31 cellular contexts compared by ENCODE assay signal in genomic region chr17:45081046-45081703, GRCh38. TPM values are rescaled to one million over a fixed set of nuclear protein-coding genes. Genes with fewer than 3 reads are reported as not detected.
A peak's percentile ranks its signal among the peaks of the same experiment; 100 is the strongest.
DNase-seq lines count a peak whose midpoint lies in the region; ATAC-seq and TF ChIP-seq lines count a peak whose summit lies in the region.
"Had no signal": no experiment of that assay in that cellular context is flagged by ENCODE, and none has a peak within 500 bp of the region (broad histone marks: within the 10 kb centered on the region; RNA-seq: fewer than 3 reads in every experiment).

No MANE protein-coding gene starts in this region.

- no peak overlapping the region for H2AFZ ChIP-seq in IMR-90 (replicated peaks; ENCODE audit: low read length, poor library complexity)

- TF ChIP-seq POLR2A in IMR-90 (IDR thresholded peaks at IDR 0.05; ENCODE audit: low read depth, low read length) = no peak
- no peak for TF ChIP-seq POLR2A in gastrocnemius medialis (IDR thresholded peaks at IDR 0.05)

- no peak overlapping the region; the same call in 1 of the 2 replicates for H3K4me2 ChIP-seq in IMR-90 (ENCODE audit: low read depth, low read length)

- H3K14ac ChIP-seq in IMR-90 (replicated peaks; ENCODE audit: low read depth, low read length) = no peak overlapping the region

- DNase-seq in IMR-90 (no peak), WTC11 (ENCODE audit: low spot score) (no peak), left ventricle myocardium inferior (no peak), gastrocnemius medialis (no peak), kidney glomerular epithelial cell (lab: John Stamatoyannopoulos, UW) (no peak), Caco-2 (no peak), aorta (no peak), type B pancreatic cell (ENCODE audit: extremely low spot score, unreplicated experiment) (no peak)
- DNase-seq: activated CD4-positive, alpha-beta T cell treated with anti-CD3 and anti-CD28 coated beads for 1 hour; activated effector memory CD4-positive, alpha-beta T cell treated with anti-CD3 and anti-CD28 coated beads, Interleukin-2, amount 50 U/mL, for 16 hours; activated T-cell treated with anti-CD3 and anti-CD28 coated beads for 4 hours; body of pancreas; effector memory CD8-positive, alpha-beta T cell; erythroblast; immature natural killer cell; left lung; NCI-H1105; NCI-H2029; NCI-H526 treated with DMSO at 0.1 percent for 48 hours; nephron progenitor cell; ovary; right lobe of liver; stimulated activated CD4-positive, alpha-beta T cell treated with anti-CD3 and anti-CD28 coated beads, Interleukin-12 subunit alpha, Interleukin-12 subunit beta, amount 100 ng/mL, for 4 hours; stimulated activated CD4-positive, alpha-beta T cell treated with anti-CD3 and anti-CD28 coated beads, Interleukin-4, amount 100 ng/mL, for 1 hour; testis; uterus had no signal

- in situ Hi-C loops in IMR-90 (cut with MboI; ENCODE audit: low sequenced_read_pairs) (no loop called here), gastrocnemius medialis (cut with MboI; ENCODE audit: low sequenced_read_pairs in 4 of 4) (no loop called here)

- no peak overlapping the region; the same call in 1 of the 2 replicates for H3K9ac ChIP-seq in IMR-90 (ENCODE audit: low read depth, low read length)

- H3K36me3 Mint-ChIP-seq in WTC11 (peaks cover 45% of the 10 kb centered on the region), Caco-2 (ENCODE audit: insufficient read depth, unreplicated experiment) (peaks cover 68% of the 10 kb centered on the region), type B pancreatic cell (peaks cover 6% of the 10 kb centered on the region)

- H2BK15ac ChIP-seq in IMR-90 (ENCODE audit: low read depth, low read length) = no peak overlapping the region

- CTCF ChIA-PET in IMR-90 (lab: Yijun Ruan, JAX) (no interaction called here), WTC11 (lab: Charles Lee) (interaction anchor here (0.7 to 1.7 kb wide), 2 partner anchors 37 to 54 kb away, joined by 3 to 5 read pairs; partner anchors contain the start of gene ACBD4), Caco-2 (lab: Charles Lee) (no interaction called here)

- peak overlapping the region; percentile 74; the same call in 1 of the 2 replicates for H4K5ac ChIP-seq in IMR-90 (ENCODE audit: low read depth, low read length)

- 79% methylated on average over 4 of the region's 6 CpGs; no CpG with 5 or more reads in 1 of the 2 experiments for whole genome bisulfite sequencing in IMR-90 (ENCODE audit: extremely low coverage in 2 of 2, insufficient read length in 1 of 2), 2 experiments
- 91% methylated on average over 6 of the region's 6 CpGs for WGBS in aorta, 2 donors

- peak overlapping the region; percentile 18 for H3K27ac Mint-ChIP-seq in WTC11
- H3K27ac Mint-ChIP-seq in Caco-2 (ENCODE audit: unreplicated experiment) = no peak overlapping the region
- no peak overlapping the region for H3K27ac Mint-ChIP-seq in type B pancreatic cell
- H3K27ac Mint-ChIP-seq: nephron progenitor cell; T-helper 1 cell treated with Interleukin-12 subunit alpha and Interleukin-12 subunit beta and Interleukin-4 antibody, amounts not matched to agents 30 μg/mL and 1 μg/mL, for 36 hours had no signal

- no peaks in the 10 kb centered on the region for H4K20me1 ChIP-seq in IMR-90 (ENCODE audit: insufficient read depth, low read length)

- peak; percentile 77 for ATAC-seq in IMR-90 (ENCODE audit: low read depth)
- no peak for ATAC-seq in WTC11
- no peak for ATAC-seq in gastrocnemius medialis
- ATAC-seq in aorta (ENCODE audit: low FRiP score) = no peak
- ATAC-seq: body of pancreas; effector memory CD8-positive, alpha-beta T cell; HCT116; K562; left lung; right lobe of liver had no signal

- no peak overlapping the region for H2AK9ac ChIP-seq in IMR-90 (replicated peaks; ENCODE audit: low read depth, low read length, poor library complexity)

- H2AK5ac ChIP-seq in IMR-90 (ENCODE audit: low read depth, low read length) = no peak overlapping the region; the same call in 1 of the 2 replicates

- peaks cover 14% of the 10 kb centered on the region for H3K4me1 ChIP-seq in IMR-90 (ENCODE audit: control insufficient read depth, insufficient read depth, low read length)
- peaks cover 38% of the 10 kb centered on the region for H3K4me1 ChIP-seq in left ventricle myocardium inferior
- H3K4me1 ChIP-seq in gastrocnemius medialis = peaks cover 12 to 16% of the 10 kb centered on the region in 2 donors
- no peaks in the 10 kb centered on the region for H3K4me1 ChIP-seq in Caco-2
- peaks cover 0 to 3% of the 10 kb centered on the region in 2 donors for H3K4me1 ChIP-seq in aorta (ENCODE audit: control insufficient read depth in 1 of 2, insufficient read depth in 2 of 2, low read length in 2 of 2)
- H3K4me1 ChIP-seq: body of pancreas, SJSA1 had no signal

- no peak overlapping the region for H2BK20ac ChIP-seq in IMR-90 (ENCODE audit: low read depth, low read length)

- TF ChIP-seq CTCF in IMR-90 (conservative IDR thresholded peaks at IDR 0.05; ENCODE audit: low read depth, low read length) (no peak), WTC11 (IDR thresholded peaks at IDR 0.05) (no peak), left ventricle myocardium inferior (IDR thresholded peaks at IDR 0.05; ENCODE audit: borderline replicate concordance) (no peak), gastrocnemius medialis (IDR thresholded peaks at IDR 0.05 in 4 of 5, conservative IDR thresholded peaks at IDR 0.05 in 1 of 5) (no peak), Caco-2 (IDR thresholded peaks at IDR 0.05; ENCODE audit: insufficient read depth in 1 of 2, low read depth in 1 of 2, low read length in 1 of 2, severe bottlenecking in 1 of 2, unreplicated experiment in 1 of 2) (no peak), type B pancreatic cell (conservative IDR thresholded peaks at IDR 0.05) (no peak)

- no peak overlapping the region for H3K23ac ChIP-seq in IMR-90 (ENCODE audit: low read depth, low read length)

- H3K27me3 ChIP-seq in IMR-90 (ENCODE audit: control insufficient read depth, insufficient read depth, low read length) = no peaks in the 10 kb centered on the region
- no peaks in the 10 kb centered on the region for H3K27me3 ChIP-seq in left ventricle myocardium inferior (ENCODE audit: low read depth)
- no peaks in the 10 kb centered on the region for H3K27me3 ChIP-seq in gastrocnemius medialis
- H3K27me3 ChIP-seq in Caco-2 (replicated peaks; ENCODE audit: control insufficient read depth, insufficient read depth, low read length) = no peaks in the 10 kb centered on the region
- H3K27me3 ChIP-seq in aorta (ENCODE audit: control insufficient read depth in 1 of 2, insufficient read depth in 2 of 2, low read length in 1 of 2) = no peaks in the 10 kb centered on the region
- H3K27me3 ChIP-seq: body of pancreas, left lung, ovary, right lobe of liver, SJSA1, testis, uterus had no signal

- H2BK5ac ChIP-seq in IMR-90 (ENCODE audit: low read depth, low read length, poor library complexity, severe bottlenecking) = no peak overlapping the region

- dilution Hi-C loops in IMR-90 (cut with HindIII; ENCODE audit: low sequenced_read_pairs, unreplicated experiment) = no loop called here

- no peak overlapping the region for H4K8ac ChIP-seq in IMR-90 (ENCODE audit: low read depth in 2 of 2, low read length in 2 of 2)

- no peak for TF ChIP-seq RAD21 in IMR-90 (IDR thresholded peaks at IDR 0.05; ENCODE audit: low read length)

- peaks cover 2% of the 10 kb centered on the region; the same call in 1 of the 2 replicates for H3K9me1 ChIP-seq in IMR-90 (ENCODE audit: insufficient read depth, low read length)

- no peak overlapping the region for H2BK120ac ChIP-seq in IMR-90 (ENCODE audit: low read depth, low read length)

- H4K91ac ChIP-seq in IMR-90 (ENCODE audit: insufficient read depth, low read depth, low read length) = no peak overlapping the region

- BruUV-seq in IMR-90 (replicated peaks; lab: Mats Ljungman, UMichigan) = no TSS peak
- no TSS peak for BruUV-seq in Caco-2 (replicated peaks; lab: Mats Ljungman, UMichigan)

- H3K4ac ChIP-seq in IMR-90 (ENCODE audit: low read depth, low read length) = no peak overlapping the region

- peaks cover 23 to 62% of the 10 kb centered on the region in 2 experiments for H3K79me1 ChIP-seq in IMR-90 (ENCODE audit: low read depth in 1 of 2, low read length in 2 of 2)

- H3K27me3 Mint-ChIP-seq in WTC11 (ENCODE audit: low read depth) (no peaks in the 10 kb centered on the region), Caco-2 (ENCODE audit: insufficient read depth, unreplicated experiment) (no peaks in the 10 kb centered on the region), type B pancreatic cell (no peaks in the 10 kb centered on the region)
- H3K27me3 Mint-ChIP-seq: effector memory CD8-positive, alpha-beta T cell had no signal

- H3K56ac ChIP-seq in IMR-90 (ENCODE audit: extremely low read depth, insufficient read depth, low read length) = no peak overlapping the region

- H3K9me3 ChIP-seq in IMR-90 (ENCODE audit: control insufficient read depth, insufficient read depth, low read length) (no peaks in the 10 kb centered on the region), left ventricle myocardium inferior (replicated peaks) (no peaks in the 10 kb centered on the region), gastrocnemius medialis (no peaks in the 10 kb centered on the region), Caco-2 (no peaks in the 10 kb centered on the region), aorta (ENCODE audit: control insufficient read depth, low read length) (no peaks in the 10 kb centered on the region)
- H3K9me3 ChIP-seq: body of pancreas, left lung, ovary, right lobe of liver, SJSA1, testis, uterus had no signal

- no peaks in the 10 kb centered on the region for H3K9me3 Mint-ChIP-seq in WTC11
- H3K9me3 Mint-ChIP-seq in Caco-2 (ENCODE audit: unreplicated experiment) = no peaks in the 10 kb centered on the region
- no peaks in the 10 kb centered on the region for H3K9me3 Mint-ChIP-seq in type B pancreatic cell
- H3K9me3 Mint-ChIP-seq: effector memory CD8-positive, alpha-beta T cell; immature natural killer cell; nephron progenitor cell; T-helper 1 cell treated with Interleukin-12 subunit alpha and Interleukin-12 subunit beta and Interleukin-4 antibody, amounts not matched to agents 30 μg/mL and 1 μg/mL, for 36 hours had no signal

- intact Hi-C loops in IMR-90 (cut with micrococcal nuclease) (no loop called here), left ventricle myocardium inferior (cut with micrococcal nuclease) (no loop called here), gastrocnemius medialis (cut with DNase I; ENCODE audit: low total_unique reads) (no loop called here), Caco-2 (cut with micrococcal nuclease; ENCODE audit: unreplicated experiment) (no loop called here), aorta (cut with DNase I) (no loop called here)

- H3K4me3 Mint-ChIP-seq in WTC11 = no peak overlapping the region
- H3K4me3 Mint-ChIP-seq in Caco-2 (ENCODE audit: unreplicated experiment) = no peak overlapping the region
- H3K4me3 Mint-ChIP-seq in type B pancreatic cell = no peak overlapping the region
- H3K4me3 Mint-ChIP-seq: CD14-positive monocyte; effector memory CD8-positive, alpha-beta T cell; immature natural killer cell; nephron progenitor cell; T-helper 1 cell treated with Interleukin-12 subunit alpha and Interleukin-12 subunit beta and Interleukin-4 antibody, amounts not matched to agents 30 μg/mL and 1 μg/mL, for 36 hours had no signal

- H3K4me1 Mint-ChIP-seq in WTC11 (0 out of 2 replicates have a peak, but pooled peaks cover 3% of the 10 kb centered on the region), Caco-2 (ENCODE audit: low read depth, unreplicated experiment) (no peaks in the 10 kb centered on the region), type B pancreatic cell (ENCODE audit: unreplicated experiment) (no peaks in the 10 kb centered on the region)

- POLR2A ChIA-PET in IMR-90 (lab: Charles Lee; ENCODE audit: unreplicated experiment) (interaction anchor here (0.6 kb wide), 1 partner anchor 30 kb away, joined by 3 read pairs; no protein-coding TSS in a partner anchor), WTC11 (lab: Charles Lee) (no interaction called here), Caco-2 (lab: Charles Lee) (no interaction called here)

- peaks cover 29% of the 10 kb centered on the region for H3K36me3 ChIP-seq in IMR-90 (ENCODE audit: control insufficient read depth, insufficient read depth, low read length)
- H3K36me3 ChIP-seq in left ventricle myocardium inferior = peaks cover 80% of the 10 kb centered on the region
- peaks cover 9 to 55% of the 10 kb centered on the region in 2 donors for H3K36me3 ChIP-seq in gastrocnemius medialis
- peaks cover 6% of the 10 kb centered on the region for H3K36me3 ChIP-seq in Caco-2 (ENCODE audit: control insufficient read depth, insufficient read depth, low read length)
- peaks cover 2 to 5% of the 10 kb centered on the region in 2 donors for H3K36me3 ChIP-seq in aorta (ENCODE audit: control insufficient read depth in 1 of 2, insufficient read depth in 2 of 2, low read length in 1 of 2)
- H3K36me3 ChIP-seq: ovary, uterus had no signal

- no peak overlapping the region; the same call in 1 of the 2 replicates for H3K18ac ChIP-seq in IMR-90 (ENCODE audit: low read depth, low read length)

- peak overlapping the region; percentile 96; the same call in 1 of the 2 replicates for H3K27ac ChIP-seq in IMR-90 (ENCODE audit: insufficient read depth, low read length)
- H3K27ac ChIP-seq in left ventricle myocardium inferior (replicated peaks) = peak overlapping the region; percentile 50
- H3K27ac ChIP-seq in gastrocnemius medialis = peak overlapping the region; percentile 1 to 52 (median 39)
- H3K27ac ChIP-seq in aorta (ENCODE audit: low read depth in 1 of 2, low read length in 2 of 2) = no peak overlapping the region
- H3K27ac ChIP-seq: body of pancreas, left lung, ovary, right lobe of liver, SJSA1, testis, uterus had no signal

- H3K4me3 ChIP-seq in IMR-90 (ENCODE audit: insufficient read depth, low read depth, low read length) (no peak overlapping the region), left ventricle myocardium inferior (no peak overlapping the region), gastrocnemius medialis (no peak overlapping the region), Caco-2 (ENCODE audit: low read depth, low read length) (no peak overlapping the region), aorta (ENCODE audit: low read length in 2 of 2) (no peak overlapping the region)
- H3K4me3 ChIP-seq: body of pancreas, K562, left lung, ovary, right lobe of liver, SJSA1, testis, uterus had no signal

RNA-seq across cellular contexts. Expression of gene NMT1, which starts 20.1 kb away (rescaled TPM):
- 57.5 and 60.6 TPM in 2 replicates for total RNA-seq in IMR-90 (2012; rRNA removed)
- polyA plus RNA-seq in IMR-90 (2012; rRNA removed) = 36.0 and 38.0 TPM in 2 replicates
- 21.3 and 29.7 TPM in 2 replicates for polyA plus RNA-seq in IMR-90 (2012; cell fraction: cytosol; rRNA removed)
- 26.3 and 44.4 TPM in 2 replicates for polyA plus RNA-seq in IMR-90 (2012; cell fraction: nucleus; rRNA removed; ENCODE audit: low replicate concordance)
- 152 to 162 TPM (median 153 TPM) in 3 replicates for total RNA-seq in WTC11 (2021)
- 86.0 TPM for total RNA-seq in left ventricle myocardium inferior
- total RNA-seq in gastrocnemius medialis = 100 to 1,000 TPM in 1 of 4 donors, 10 to 100 TPM in 3; 60.7 to 127 (median 71.5) TPM
- total RNA-seq in Caco-2 (2022) = 173 and 179 TPM in 2 replicates
- 100 to 1,000 TPM; 103 to 104 TPM for total RNA-seq in aorta
- 100 to 1,000 TPM in 1 of 2 donors, 10 to 100 TPM in 1; 33.8 to 124 TPM for polyA plus RNA-seq in aorta
- 97.0 and 98.8 TPM in 2 replicates for total RNA-seq in type B pancreatic cell (ENCODE audit: low replicate concordance)

RNA-seq across cellular contexts. Expression of gene DCAKD, which starts 29.7 kb away (rescaled TPM):
- total RNA-seq in IMR-90 (2012; rRNA removed) (42.5 and 47.9 TPM in 2 replicates), WTC11 (2021) (57.7 to 59.2 TPM (median 58.7 TPM) in 3 replicates), left ventricle myocardium inferior (25.9 TPM), gastrocnemius medialis (10 to 100 TPM in 3 of 4 donors, 1 to 10 TPM in 1; 9.8 to 14.4 (median 12.3) TPM), Caco-2 (2022) (12.0 and 15.1 TPM in 2 replicates), aorta (10 to 100 TPM; 22.7 to 33.1 TPM), type B pancreatic cell (ENCODE audit: low replicate concordance) (40.3 and 57.5 TPM in 2 replicates)
- polyA plus RNA-seq in IMR-90 (2012; rRNA removed) (31.3 and 32.3 TPM in 2 replicates), aorta (10 to 100 TPM; 14.5 to 20.1 TPM)
- 24.2 and 46.9 TPM in 2 replicates for polyA plus RNA-seq in IMR-90 (2012; cell fraction: cytosol; rRNA removed)
- 30.5 and 63.2 TPM in 2 replicates for polyA plus RNA-seq in IMR-90 (2012; cell fraction: nucleus; rRNA removed; ENCODE audit: low replicate concordance)

RNA-seq across cellular contexts. Expression of gene PLCD3, which starts 51.1 kb away (rescaled TPM):
- 5.3 and 5.6 TPM in 2 replicates for total RNA-seq in IMR-90 (2012; rRNA removed)
- 36.6 and 39.0 TPM in 2 replicates for polyA plus RNA-seq in IMR-90 (2012; rRNA removed)
- polyA plus RNA-seq in IMR-90 (2012; cell fraction: cytosol; rRNA removed) = 14.8 and 45.8 TPM in 2 replicates
- polyA plus RNA-seq in IMR-90 (2012; cell fraction: nucleus; rRNA removed; ENCODE audit: low replicate concordance) = 35.9 and 73.0 TPM in 2 replicates
- total RNA-seq in WTC11 (2021) = 45.9 to 55.8 TPM (median 55.8 TPM) in 3 replicates
- total RNA-seq in left ventricle myocardium inferior = 146 TPM
- 100 to 1,000 TPM in 1 of 4 donors, 10 to 100 TPM in 3; 38.6 to 186 (median 75.1) TPM for total RNA-seq in gastrocnemius medialis
- total RNA-seq in Caco-2 (2022) = 74.3 and 88.5 TPM in 2 replicates
- 10 to 100 TPM; 94.6 to 97.4 TPM for total RNA-seq in aorta
- 10 to 100 TPM; 22.8 to 93.8 TPM for polyA plus RNA-seq in aorta
- 45.8 and 56.1 TPM in 2 replicates for total RNA-seq in type B pancreatic cell (ENCODE audit: low replicate concordance)

RNA-seq across cellular contexts. Expression of gene ACBD4, which starts 54.3 kb away (rescaled TPM):
- 1.7 and 2.3 TPM in 2 replicates for total RNA-seq in IMR-90 (2012; rRNA removed)
- 5.7 and 6.1 TPM in 2 replicates for polyA plus RNA-seq in IMR-90 (2012; rRNA removed)
- 4.5 and 5.5 TPM in 2 replicates for polyA plus RNA-seq in IMR-90 (2012; cell fraction: cytosol; rRNA removed)
- polyA plus RNA-seq in IMR-90 (2012; cell fraction: nucleus; rRNA removed; ENCODE audit: low replicate concordance) = 29.9 and 39.6 TPM in 2 replicates
- total RNA-seq in WTC11 (2021) = 12.7 to 21.0 TPM (median 21.0 TPM) in 3 replicates
- 6.4 TPM for total RNA-seq in left ventricle myocardium inferior
- 1 to 10 TPM; 2.2 to 3.2 (median 2.5) TPM for total RNA-seq in gastrocnemius medialis
- total RNA-seq in Caco-2 (2022) = 21.2 and 21.6 TPM in 2 replicates
- total RNA-seq in aorta = 10 to 100 TPM; 16.1 to 23.4 TPM
- 10 to 100 TPM; 68.6 to 69.7 TPM for polyA plus RNA-seq in aorta
- 9.8 and 11.5 TPM in 2 replicates for total RNA-seq in type B pancreatic cell (ENCODE audit: low replicate concordance)

Comparison
In these comparisons a context has a peak if more than half of its experiments do, and no peak if none do; other contexts are left out.
1. H3K27ac ChIP-seq: peak in IMR-90 (single experiment), left ventricle myocardium inferior (single experiment) and gastrocnemius medialis (4 of 4); none in aorta (0 of 2).